18 cellular contexts compared by ENCODE assay signal in the genomic region with DNA sequence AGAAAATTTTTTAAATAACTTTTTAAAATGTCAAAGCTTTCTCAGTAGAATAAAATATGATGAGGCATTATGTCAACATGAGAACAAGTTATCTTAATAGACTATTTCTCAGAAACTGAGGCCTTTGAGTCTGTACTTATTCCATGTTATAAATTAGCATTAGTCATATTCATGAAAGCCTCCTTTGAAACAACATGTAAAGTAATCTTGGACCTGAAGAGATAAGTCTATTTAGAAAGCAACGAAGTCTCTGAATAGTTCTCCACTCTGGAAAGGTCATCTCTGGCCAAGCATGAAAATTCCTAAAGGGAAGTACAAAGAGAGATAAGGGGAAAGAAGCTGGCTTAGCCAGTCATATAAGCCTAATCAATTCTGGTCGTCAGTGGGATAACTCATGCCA.
DNase-seq lines count a peak whose midpoint lies in the region; FAIRE-seq and TF ChIP-seq lines count a peak whose summit lies in the region.
"Had no signal": no experiment of that assay in that cellular context is flagged by ENCODE, and none has a peak within 500 bp of the region (broad histone marks: within the 10 kb centered on the region; RNA-seq: fewer than 3 reads in every experiment).

No MANE protein-coding gene starts in this region.

- peaks cover 2% of the 10 kb centered on the region for H3K9me3 ChIP-seq in osteoblast (ENCODE audit: low read depth, low read length)
- peaks cover 3 to 6% of the 10 kb centered on the region in 2 donors for H3K9me3 ChIP-seq in CD4-positive, alpha-beta memory T cell (ENCODE audit: control insufficient read depth in 1 of 2, low read length in 2 of 2)

- H3K36me3 ChIP-seq in osteoblast (ENCODE audit: insufficient read depth, low read length), result peaks cover 4% of the 10 kb centered on the region
- no peaks in the 10 kb centered on the region for H3K36me3 ChIP-seq in CD4-positive, alpha-beta memory T cell (ENCODE audit: insufficient read depth, low read length)

- peaks cover 33% of the 10 kb centered on the region for H3K4me1 ChIP-seq in osteoblast (ENCODE audit: insufficient read depth, low read length)
- no peaks in the 10 kb centered on the region for H3K4me1 ChIP-seq in CD4-positive, alpha-beta memory T cell (ENCODE audit: insufficient read depth, low read length)

- H3K4me3 Mint-ChIP-seq in chondrocyte (ENCODE audit: unreplicated experiment), result no peak overlapping the region
- H3K4me3 Mint-ChIP-seq in CD4-positive, alpha-beta memory T cell, result no peak overlapping the region
- H3K4me3 Mint-ChIP-seq: H9 had no signal

- H3K27me3 Mint-ChIP-seq in chondrocyte (ENCODE audit: low read depth), result no peaks in the 10 kb centered on the region
- no peaks in the 10 kb centered on the region for H3K27me3 Mint-ChIP-seq in CD4-positive, alpha-beta memory T cell

- DNase-seq in EH (ENCODE audit: low read depth) (peak; percentile 38), RCC 7860 (ENCODE audit: low spot score) (peak; percentile 26), chondrocyte (ENCODE audit: low spot score) (no peak), osteoblast (ENCODE audit: insufficient read length, low spot score, missing footprints) (peak; percentile 32), NCI-H524 treated with DMSO at 0.1 percent for 48 hours (lab: John Stamatoyannopoulos, UW) (no peak), 8988T (no peak)
- DNase-seq in effector CD4-positive, alpha-beta T cell, result no peak
- no peak for DNase-seq in CD4-positive, alpha-beta memory T cell
- DNase-seq: COR-L47, DMS53, H9, NCI-H1048, NCI-H146, NCI-H2227 treated with DMSO at 0.1 percent for 48 hours, NCI-H69 had no signal

- no peak overlapping the region for H3K4me2 ChIP-seq in osteoblast (ENCODE audit: insufficient read depth, low read length)

- CTCF ChIA-PET in CD4-positive, alpha-beta memory T cell (lab: Charles Lee; ENCODE audit: partially characterized antibody), result no interaction called here

- FAIRE-seq in RCC 7860 (lab: Jason Lieb, UNC), result no peak
- FAIRE-seq: G401.6, GM12891 had no signal

- H3K9me3 Mint-ChIP-seq in chondrocyte (ENCODE audit: low read depth), result peaks cover 27% of the 10 kb centered on the region
- peaks cover 2 to 47% (median 29%) of the 10 kb centered on the region in 8 donors for H3K9me3 Mint-ChIP-seq in CD4-positive, alpha-beta memory T cell

- H3K4me3 ChIP-seq in osteoblast (ENCODE audit: insufficient read depth, low read length), result no peak overlapping the region
- H3K4me3 ChIP-seq in CD4-positive, alpha-beta memory T cell (ENCODE audit: low read length in 2 of 2), result no peak overlapping the region
- H3K4me3 ChIP-seq: SK-N-MC had no signal

- no peak for TF ChIP-seq CTCF in chondrocyte (IDR thresholded peaks at IDR 0.05)
- TF ChIP-seq CTCF in osteoblast (IDR thresholded peaks at IDR 0.05; ENCODE audit: extremely low read depth, low read depth, low read length), result no peak

- POLR2A ChIA-PET in CD4-positive, alpha-beta memory T cell (lab: Charles Lee; ENCODE audit: partially characterized antibody), result no interaction called here

- H3K4me1 Mint-ChIP-seq in chondrocyte (ENCODE audit: low read depth), result peaks cover 54% of the 10 kb centered on the region
- no peaks in the 10 kb centered on the region for H3K4me1 Mint-ChIP-seq in CD4-positive, alpha-beta memory T cell

- H4K20me1 ChIP-seq in osteoblast (ENCODE audit: insufficient read depth, low read length), result no peaks in the 10 kb centered on the region

- H3K36me3 Mint-ChIP-seq in chondrocyte (ENCODE audit: low read depth), result peaks cover 21% of the 10 kb centered on the region
- peaks cover 19 to 63% of the 10 kb centered on the region in 2 donors for H3K36me3 Mint-ChIP-seq in CD4-positive, alpha-beta memory T cell

- no peaks in the 10 kb centered on the region for H3K27me3 ChIP-seq in osteoblast (ENCODE audit: insufficient read depth, low read length)
- H3K27me3 ChIP-seq in CD4-positive, alpha-beta memory T cell (ENCODE audit: insufficient read depth, low read length), result no peaks in the 10 kb centered on the region

- H3K79me2 ChIP-seq in osteoblast (ENCODE audit: insufficient read depth, low read length), result peaks cover 7% of the 10 kb centered on the region

- peak overlapping the region; percentile 41 for H3K27ac ChIP-seq in osteoblast (ENCODE audit: low read depth, low read length)
- no peak overlapping the region for H3K27ac ChIP-seq in CD4-positive, alpha-beta memory T cell (ENCODE audit: low read depth, low read length)
- H3K27ac ChIP-seq: SK-N-MC had no signal

- intact Hi-C loops in CD4-positive, alpha-beta memory T cell (cut with micrococcal nuclease), result no loop called here

- peak overlapping the region; percentile 42 for H3K27ac Mint-ChIP-seq in chondrocyte (ENCODE audit: unreplicated experiment)
- no peak overlapping the region for H3K27ac Mint-ChIP-seq in CD4-positive, alpha-beta memory T cell
- H3K27ac Mint-ChIP-seq: H9 had no signal

- no peak overlapping the region for H2AFZ ChIP-seq in osteoblast (ENCODE audit: low read length)

Comparison
In these comparisons a context has a peak if more than half of its experiments do, and no peak if none do; other contexts are left out.
1. DNase-seq: peak in EH (single experiment), RCC 7860 (single experiment) and osteoblast (single experiment); none in chondrocyte (single experiment), NCI-H524 treated with DMSO at 0.1 percent for 48 hours (single experiment), effector CD4-positive, alpha-beta T cell (single experiment), 8988T (single experiment) and CD4-positive, alpha-beta memory T cell (0 of 5).